8 cellular contexts compared by ENCODE assay signal in the genomic region with DNA sequence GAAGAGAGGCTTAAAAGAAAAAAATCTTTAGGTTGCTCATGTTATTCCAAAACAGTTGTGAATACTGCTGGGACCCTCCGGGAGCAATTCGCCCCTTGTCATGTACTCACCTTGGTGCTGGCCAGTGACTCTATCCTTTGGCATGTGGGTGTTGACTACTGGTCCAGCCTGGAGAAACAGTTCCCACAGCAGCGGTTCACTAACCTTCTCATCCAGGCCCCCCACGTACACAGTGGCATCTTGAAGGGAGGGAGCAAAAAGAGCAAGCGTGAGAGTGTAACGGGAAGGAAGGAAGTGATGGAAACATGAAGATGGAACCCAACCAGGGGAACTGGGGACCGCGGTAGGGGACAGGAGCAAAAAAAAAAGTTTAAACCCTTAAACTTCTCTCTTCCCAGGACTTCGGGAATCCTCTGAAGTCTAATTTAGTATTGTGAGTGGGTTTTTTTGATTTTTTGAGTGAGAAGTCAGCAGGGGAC. TPM values are rescaled to one million over a fixed set of nuclear protein-coding genes. Genes with fewer than 3 reads are reported as not detected.
DNase-seq lines count a peak whose midpoint lies in the region; ATAC-seq and TF ChIP-seq lines count a peak whose summit lies in the region.

No MANE protein-coding gene starts in this region.

- H3K36me3 Mint-ChIP-seq in naive thymus-derived CD8-positive, alpha-beta T cell = peaks cover 13 to 45% (median 37%) of the 10 kb centered on the region in 3 donors

- no peak for TF ChIP-seq CTCF in colonic mucosa (IDR thresholded peaks at IDR 0.05)

- peak overlapping the region; percentile 96 to 99 (median 98) for H3K27ac Mint-ChIP-seq in naive thymus-derived CD8-positive, alpha-beta T cell

- intact Hi-C loops in colonic mucosa (cut with DNase I) = loop anchor here (2.0 kb wide), 1 partner anchor 36 kb away; no protein-coding TSS in a partner anchor

- DNase-seq in LHCN-M2 (ENCODE audit: low read depth) (peak; percentile 15), colonic mucosa (no peak), NCI-H146 treated with DMSO at 0.1 percent for 48 hours (lab: John Stamatoyannopoulos, UW; ENCODE audit: unreplicated experiment) (no peak), anterior cingulate cortex (lab: John Stamatoyannopoulos, UW) (no peak)
- DNase-seq in naive thymus-derived CD8-positive, alpha-beta T cell = peak in 1 of 10 donors; percentile 6

- no peaks in the 10 kb centered on the region for H3K27me3 ChIP-seq in BLaER1 treated with 17β-estradiol and CSF1 and Interleukin-3, amounts not matched to agents 10 nM and 100 nM
- H3K27me3 ChIP-seq in colonic mucosa = no peaks in the 10 kb centered on the region

- ATAC-seq in naive thymus-derived CD8-positive, alpha-beta T cell = no peak
- no peak for ATAC-seq in GM19463 (IDR thresholded peaks at IDR 0.05; ENCODE audit: unreplicated experiment)
- no peak for ATAC-seq in GM21526 (IDR thresholded peaks at IDR 0.05; ENCODE audit: low FRiP score, unreplicated experiment)

- peaks cover 29 to 63% (median 47%) of the 10 kb centered on the region in 4 donors for H3K4me1 Mint-ChIP-seq in naive thymus-derived CD8-positive, alpha-beta T cell

- H3K4me2 ChIP-seq in BLaER1 treated with 17β-estradiol and CSF1 and Interleukin-3, amounts not matched to agents 10 nM and 100 nM = peak overlapping the region; percentile 84 to 98 (median 94)

- H3K9ac ChIP-seq in BLaER1 treated with 17β-estradiol and CSF1 and Interleukin-3, amounts not matched to agents 10 nM and 100 nM = peak overlapping the region; percentile 80 to 91 (median 86)
- H3K9ac ChIP-seq in colonic mucosa (ENCODE audit: low read depth in 2 of 2, low read length in 2 of 2) = peak overlapping the region; percentile 44 to 92

- H3K9me3 ChIP-seq in BLaER1 treated with 17β-estradiol and CSF1 and Interleukin-3, amounts not matched to agents 10 nM and 100 nM (replicated peaks in 1 of 11) = no peaks in the 10 kb centered on the region
- no peaks in the 10 kb centered on the region for H3K9me3 ChIP-seq in colonic mucosa

- peaks cover 35 to 73% (median 57%) of the 10 kb centered on the region in 10 experiments for H3K4me1 ChIP-seq in BLaER1 treated with 17β-estradiol and CSF1 and Interleukin-3, amounts not matched to agents 10 nM and 100 nM
- H3K4me1 ChIP-seq in colonic mucosa = peaks cover 4% of the 10 kb centered on the region

- peak overlapping the region; percentile 89 to 97 (median 92) for H3K4me3 Mint-ChIP-seq in naive thymus-derived CD8-positive, alpha-beta T cell

- H4K20me1 ChIP-seq in BLaER1 treated with 17β-estradiol and CSF1 and Interleukin-3, amounts not matched to agents 10 nM and 100 nM = peaks cover 5 to 51% (median 33%) of the 10 kb centered on the region in 11 experiments; a peak in 17 of 22 replicates

- peaks cover 0 to 14% (median 5%) of the 10 kb centered on the region in 5 donors for H3K27me3 Mint-ChIP-seq in naive thymus-derived CD8-positive, alpha-beta T cell

- H3K9me3 Mint-ChIP-seq in naive thymus-derived CD8-positive, alpha-beta T cell = no peaks in the 10 kb centered on the region

- peak overlapping the region; percentile 75 to 95 (median 87) for H3K27ac ChIP-seq in BLaER1 treated with 17β-estradiol and CSF1 and Interleukin-3, amounts not matched to agents 10 nM and 100 nM
- H3K27ac ChIP-seq in colonic mucosa = peak overlapping the region; percentile 98

- POLR2A ChIA-PET in naive thymus-derived CD8-positive, alpha-beta T cell (lab: Charles Lee) = interaction anchor here (1.3 to 1.5 kb wide), 4 partner anchors 11 to 140 kb away, joined by 3 to 84 read pairs (median 6); partner anchors contain the start of gene VPS45

- peaks cover 47 to 50% (median 48%) of the 10 kb centered on the region in 11 experiments for H3K36me3 ChIP-seq in BLaER1 treated with 17β-estradiol and CSF1 and Interleukin-3, amounts not matched to agents 10 nM and 100 nM
- H3K36me3 ChIP-seq in colonic mucosa = peaks cover 22% of the 10 kb centered on the region

- peak overlapping the region; percentile 81 to 97 (median 90) for H3K4me3 ChIP-seq in BLaER1 treated with 17β-estradiol and CSF1 and Interleukin-3, amounts not matched to agents 10 nM and 100 nM
- H3K4me3 ChIP-seq in colonic mucosa = peak overlapping the region; percentile 96

RNA-seq across cellular contexts. Expression of gene SF3B4, which starts 0.5 kb away (rescaled TPM):
- total RNA-seq in LHCN-M2 (2014; rRNA removed) (25.4 and 28.9 TPM in 2 replicates), colonic mucosa (10 to 100 TPM; 42.2 to 66.1 TPM)
- polyA plus RNA-seq in LHCN-M2 (2012) = 85.2 TPM
- total RNA-seq in naive thymus-derived CD8-positive, alpha-beta T cell = 10 to 100 TPM; 46.5 to 50.5 TPM
- 10 to 100 TPM; 55.7 to 90.4 (median 71.9) TPM for polyA plus RNA-seq in naive thymus-derived CD8-positive, alpha-beta T cell

RNA-seq across cellular contexts. Expression of gene SV2A, which starts 9.5 kb away (rescaled TPM):
- total RNA-seq in LHCN-M2 (2014; rRNA removed) = 18.1 and 23.5 TPM in 2 replicates
- polyA plus RNA-seq in LHCN-M2 (2012) = 20.3 TPM
- 1 to 10 TPM in 1 of 2 donors, under 1 TPM in 1; 0.89 to 1.5 TPM for total RNA-seq in colonic mucosa
- total RNA-seq in naive thymus-derived CD8-positive, alpha-beta T cell = 1 to 10 TPM; 3.0 TPM
- 1 to 10 TPM; 1.6 to 2.6 (median 2.3) TPM for polyA plus RNA-seq in naive thymus-derived CD8-positive, alpha-beta T cell

RNA-seq across cellular contexts. Expression of gene MTMR11, which starts 9.6 kb away (rescaled TPM):
- 6.0 and 7.6 TPM in 2 replicates for total RNA-seq in LHCN-M2 (2014; rRNA removed)
- polyA plus RNA-seq in LHCN-M2 (2012) = 8.3 TPM
- total RNA-seq in colonic mucosa = 100 to 1,000 TPM; 168 to 188 TPM
- total RNA-seq in naive thymus-derived CD8-positive, alpha-beta T cell = 1 to 10 TPM; 1.5 TPM
- polyA plus RNA-seq in naive thymus-derived CD8-positive, alpha-beta T cell = under 1 TPM in 1 of 3 donors, not detected in 2; 0.09 TPM

RNA-seq across cellular contexts. Expression of gene BOLA1, which starts 27.7 kb away (rescaled TPM):
- total RNA-seq in LHCN-M2 (2014; rRNA removed) = 14.4 and 18.5 TPM in 2 replicates
- 14.1 TPM for polyA plus RNA-seq in LHCN-M2 (2012)
- total RNA-seq in colonic mucosa = 10 to 100 TPM; 12.8 to 21.1 TPM
- 10 to 100 TPM; 21.1 to 21.6 TPM for total RNA-seq in naive thymus-derived CD8-positive, alpha-beta T cell
- polyA plus RNA-seq in naive thymus-derived CD8-positive, alpha-beta T cell = 10 to 100 TPM; 19.7 to 34.1 (median 24.3) TPM

Comparison
In these comparisons a context has a peak if more than half of its experiments do, and no peak if none do; other contexts are left out.
1. RNA of gene MTMR11, which starts 9.6 kb away (total RNA-seq): 168 to 188 TPM in colonic mucosa; 6.0 to 7.6 TPM in LHCN-M2 and 1.5 TPM in naive thymus-derived CD8-positive, alpha-beta T cell; every median in the first group is over 10 times any median in the second.